In the genomic region with DNA sequence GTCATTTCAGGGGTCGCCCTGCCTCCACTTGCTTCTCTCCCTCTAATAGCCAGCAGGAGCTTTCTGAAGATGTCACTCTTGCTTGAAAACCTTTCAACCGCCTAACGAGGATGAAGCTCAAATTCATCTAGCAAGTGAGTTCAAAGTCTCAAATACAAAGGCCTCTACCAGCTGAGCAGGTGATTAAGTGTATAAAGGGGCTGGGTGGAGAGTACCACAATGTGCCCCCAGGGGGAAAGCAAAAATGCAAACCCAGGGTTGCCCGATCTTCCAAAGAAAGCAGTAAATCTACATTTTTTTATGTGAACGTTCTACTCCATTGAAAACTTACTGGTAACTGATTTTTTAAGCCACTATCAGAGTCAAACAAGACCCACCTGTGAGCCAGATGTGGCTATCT, we compare ENCODE assay signal across 2 cellular contexts.
TF ChIP-seq lines count a peak whose summit lies in the region.

No MANE protein-coding gene starts in this region.

TF ChIP-seq in GM23338, 12 proteins besides CTCF, POLR2A, EP300 and RAD21:
- TF ChIP-seq, protein P1, sequence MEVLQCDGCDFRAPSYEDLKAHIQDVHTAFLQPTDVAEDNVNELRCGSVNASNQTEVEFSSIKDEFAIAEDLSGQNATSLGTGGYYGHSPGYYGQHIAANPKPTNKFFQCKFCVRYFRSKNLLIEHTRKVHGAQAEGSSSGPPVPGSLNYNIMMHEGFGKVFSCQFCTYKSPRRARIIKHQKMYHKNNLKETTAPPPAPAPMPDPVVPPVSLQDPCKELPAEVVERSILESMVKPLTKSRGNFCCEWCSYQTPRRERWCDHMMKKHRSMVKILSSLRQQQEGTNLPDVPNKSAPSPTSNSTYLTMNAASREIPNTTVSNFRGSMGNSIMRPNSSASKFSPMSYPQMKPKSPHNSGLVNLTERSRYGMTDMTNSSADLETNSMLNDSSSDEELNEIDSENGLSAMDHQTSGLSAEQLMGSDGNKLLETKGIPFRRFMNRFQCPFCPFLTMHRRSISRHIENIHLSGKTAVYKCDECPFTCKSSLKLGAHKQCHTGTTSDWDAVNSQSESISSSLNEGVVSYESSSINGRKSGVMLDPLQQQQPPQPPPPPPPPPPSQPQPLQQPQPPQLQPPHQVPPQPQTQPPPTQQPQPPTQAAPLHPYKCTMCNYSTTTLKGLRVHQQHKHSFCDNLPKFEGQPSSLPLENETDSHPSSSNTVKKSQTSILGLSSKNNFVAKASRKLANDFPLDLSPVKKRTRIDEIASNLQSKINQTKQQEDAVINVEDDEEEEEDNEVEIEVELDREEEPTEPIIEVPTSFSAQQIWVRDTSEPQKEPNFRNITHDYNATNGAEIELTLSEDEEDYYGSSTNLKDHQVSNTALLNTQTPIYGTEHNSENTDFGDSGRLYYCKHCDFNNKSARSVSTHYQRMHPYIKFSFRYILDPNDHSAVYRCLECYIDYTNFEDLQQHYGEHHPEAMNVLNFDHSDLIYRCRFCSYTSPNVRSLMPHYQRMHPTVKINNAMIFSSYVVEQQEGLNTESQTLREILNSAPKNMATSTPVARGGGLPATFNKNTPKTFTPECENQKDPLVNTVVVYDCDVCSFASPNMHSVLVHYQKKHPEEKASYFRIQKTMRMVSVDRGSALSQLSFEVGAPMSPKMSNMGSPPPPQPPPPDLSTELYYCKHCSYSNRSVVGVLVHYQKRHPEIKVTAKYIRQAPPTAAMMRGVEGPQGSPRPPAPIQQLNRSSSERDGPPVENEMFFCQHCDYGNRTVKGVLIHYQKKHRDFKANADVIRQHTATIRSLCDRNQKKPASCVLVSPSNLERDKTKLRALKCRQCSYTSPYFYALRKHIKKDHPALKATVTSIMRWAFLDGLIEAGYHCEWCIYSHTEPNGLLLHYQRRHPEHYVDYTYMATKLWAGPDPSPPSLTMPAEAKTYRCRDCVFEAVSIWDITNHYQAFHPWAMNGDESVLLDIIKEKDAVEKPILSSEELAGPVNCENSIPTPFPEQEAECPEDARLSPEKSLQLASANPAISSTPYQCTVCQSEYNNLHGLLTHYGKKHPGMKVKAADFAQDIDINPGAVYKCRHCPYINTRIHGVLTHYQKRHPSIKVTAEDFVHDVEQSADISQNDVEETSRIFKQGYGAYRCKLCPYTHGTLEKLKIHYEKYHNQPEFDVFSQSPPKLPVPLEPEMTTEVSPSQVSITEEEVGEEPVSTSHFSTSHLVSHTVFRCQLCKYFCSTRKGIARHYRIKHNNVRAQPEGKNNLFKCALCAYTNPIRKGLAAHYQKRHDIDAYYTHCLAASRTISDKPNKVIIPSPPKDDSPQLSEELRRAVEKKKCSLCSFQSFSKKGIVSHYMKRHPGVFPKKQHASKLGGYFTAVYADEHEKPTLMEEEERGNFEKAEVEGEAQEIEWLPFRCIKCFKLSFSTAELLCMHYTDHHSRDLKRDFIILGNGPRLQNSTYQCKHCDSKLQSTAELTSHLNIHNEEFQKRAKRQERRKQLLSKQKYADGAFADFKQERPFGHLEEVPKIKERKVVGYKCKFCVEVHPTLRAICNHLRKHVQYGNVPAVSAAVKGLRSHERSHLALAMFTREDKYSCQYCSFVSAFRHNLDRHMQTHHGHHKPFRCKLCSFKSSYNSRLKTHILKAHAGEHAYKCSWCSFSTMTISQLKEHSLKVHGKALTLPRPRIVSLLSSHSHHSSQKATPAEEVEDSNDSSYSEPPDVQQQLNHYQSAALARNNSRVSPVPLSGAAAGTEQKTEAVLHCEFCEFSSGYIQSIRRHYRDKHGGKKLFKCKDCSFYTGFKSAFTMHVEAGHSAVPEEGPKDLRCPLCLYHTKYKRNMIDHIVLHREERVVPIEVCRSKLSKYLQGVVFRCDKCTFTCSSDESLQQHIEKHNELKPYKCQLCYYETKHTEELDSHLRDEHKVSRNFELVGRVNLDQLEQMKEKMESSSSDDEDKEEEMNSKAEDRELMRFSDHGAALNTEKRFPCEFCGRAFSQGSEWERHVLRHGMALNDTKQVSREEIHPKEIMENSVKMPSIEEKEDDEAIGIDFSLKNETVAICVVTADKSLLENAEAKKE (CRISPR knock-in tag; IDR thresholded peaks at IDR 0.05), result no peak

TF ChIP-seq in K562, 482 proteins besides CTCF, POLR2A, EP300 and RAD21 (continued from another document):
- TF ChIP-seq, protein P2, sequence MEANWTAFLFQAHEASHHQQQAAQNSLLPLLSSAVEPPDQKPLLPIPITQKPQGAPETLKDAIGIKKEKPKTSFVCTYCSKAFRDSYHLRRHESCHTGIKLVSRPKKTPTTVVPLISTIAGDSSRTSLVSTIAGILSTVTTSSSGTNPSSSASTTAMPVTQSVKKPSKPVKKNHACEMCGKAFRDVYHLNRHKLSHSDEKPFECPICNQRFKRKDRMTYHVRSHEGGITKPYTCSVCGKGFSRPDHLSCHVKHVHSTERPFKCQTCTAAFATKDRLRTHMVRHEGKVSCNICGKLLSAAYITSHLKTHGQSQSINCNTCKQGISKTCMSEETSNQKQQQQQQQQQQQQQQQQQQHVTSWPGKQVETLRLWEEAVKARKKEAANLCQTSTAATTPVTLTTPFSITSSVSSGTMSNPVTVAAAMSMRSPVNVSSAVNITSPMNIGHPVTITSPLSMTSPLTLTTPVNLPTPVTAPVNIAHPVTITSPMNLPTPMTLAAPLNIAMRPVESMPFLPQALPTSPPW (CRISPR knock-in tag; IDR thresholded peaks at IDR 0.05), result no peak
- TF ChIP-seq CBFA2T3 (IDR thresholded peaks at IDR 0.05), result peak; percentile 27; the same call in 1 of the 2 replicates
- no peak for TF ChIP-seq LCOR (CRISPR knock-in tag; IDR thresholded peaks at IDR 0.05)
